8 cellular contexts compared by ENCODE assay signal in the genomic region with DNA sequence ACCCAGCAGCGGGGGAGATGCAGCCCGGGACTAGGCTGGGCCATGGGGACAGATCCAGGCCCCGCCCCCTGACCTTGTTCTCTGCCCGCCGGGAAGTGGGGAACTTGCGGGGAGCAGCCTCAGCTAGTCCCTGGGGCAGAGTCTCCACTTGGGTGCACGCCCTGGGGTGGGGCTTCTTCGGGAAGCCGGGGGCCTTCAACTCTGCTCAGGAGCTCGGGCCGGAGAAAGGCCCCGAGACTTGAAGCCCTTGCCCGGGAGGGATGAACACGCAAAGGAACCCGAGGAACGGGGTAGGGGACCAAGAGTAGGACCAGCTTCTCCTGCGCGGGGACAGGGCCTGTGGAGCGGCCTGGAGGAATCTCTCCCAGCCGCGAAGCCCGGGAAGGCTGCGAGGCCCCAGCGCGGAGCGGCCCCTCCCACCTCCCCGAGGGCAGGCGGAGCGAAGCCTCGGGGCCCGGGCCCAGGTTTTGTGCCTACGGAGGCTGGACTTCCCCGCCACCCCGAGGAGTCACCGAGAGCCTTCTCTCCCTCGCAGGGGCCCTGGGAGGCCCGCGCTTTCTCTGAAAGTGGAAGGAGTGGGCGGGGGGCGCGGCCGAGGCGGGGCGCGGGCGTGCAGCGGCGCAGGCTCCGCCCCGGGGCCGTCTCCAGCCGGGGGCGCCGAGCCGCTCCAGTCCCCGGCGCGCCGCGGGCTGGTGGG. TPM values are rescaled to one million over a fixed set of nuclear protein-coding genes. Genes with fewer than 3 reads are reported as not detected.
A peak's percentile ranks its signal among the peaks of the same experiment; 100 is the strongest.
DNase-seq lines count a peak whose midpoint lies in the region; ATAC-seq, FAIRE-seq and TF ChIP-seq lines count a peak whose summit lies in the region.

A gene (plus strand): TSS at position 670 of the 697 bp plus-strand sequence. CDS start 54 bp downstream, outside the sequence.

- H3K9ac ChIP-seq in HUES48 (ENCODE audit: low read depth, low read length) = no peak within 1 kb of the TSS

- no CpG with 5 or more reads among the region's 60 CpGs for WGBS in gastroesophageal sphincter (ENCODE audit: low coverage in 1 of 2), 2 donors
- 1% methylated on average over 47 to 60 of the region's 60 CpGs for WGBS in pancreas, 2 donors
- WGBS in transverse colon (ENCODE audit: low coverage in 1 of 2), 2 donors = 1% methylated on average over 34 of the region's 60 CpGs; no CpG with 5 or more reads in 1 of the 2 donors

- TF ChIP-seq POLR2A in gastroesophageal sphincter (IDR thresholded peaks at IDR 0.05) (no peak), transverse colon (IDR thresholded peaks at IDR 0.05) (peak; percentile 75)

- TF ChIP-seq EP300 in gastroesophageal sphincter (IDR thresholded peaks at IDR 0.05) (no peak), transverse colon (IDR thresholded peaks at IDR 0.05; ENCODE audit: low read depth) (peak; percentile 8)

- in situ Hi-C loops in transverse colon (cut with MboI; ENCODE audit: low pct_ligation_motif_present in 1 of 4, low pct_unique_long_range_greater_than_20kb in 1 of 4, low sequenced_read_pairs in 3 of 4) = no loop called here

- intact Hi-C loops in pancreas (cut with DNase I) = no loop called here
- intact Hi-C loops in transverse colon (cut with DNase I; ENCODE audit: low total_unique reads) = no loop called here

- TF ChIP-seq CTCF in gastroesophageal sphincter (IDR thresholded peaks at IDR 0.05) (no peak), pancreas (IDR thresholded peaks at IDR 0.05) (no peak), transverse colon (IDR thresholded peaks at IDR 0.05) (no peak)

- FAIRE-seq in pancreas (lab: Jason Lieb, UNC) = no peak

- peak within 1 kb of the TSS; percentile 66 for H3K4me3 ChIP-seq in HUES48 (ENCODE audit: low read depth, low read length)
- H3K4me3 ChIP-seq in gastroesophageal sphincter = peak within 1 kb of the TSS; percentile 43 to 66
- peak within 1 kb of the TSS; percentile 34 to 71 (median 51) for H3K4me3 ChIP-seq in pancreas
- peak within 1 kb of the TSS; percentile 39 to 63 (median 50) for H3K4me3 ChIP-seq in transverse colon

- H3K36me3 ChIP-seq in HUES48 (ENCODE audit: control insufficient read depth, insufficient read depth, low read length) = no peaks in the 10 kb centered on the region
- no peaks in the 10 kb centered on the region for H3K36me3 ChIP-seq in gastroesophageal sphincter
- no peaks in the 10 kb centered on the region for H3K36me3 ChIP-seq in pancreas
- no peaks in the 10 kb centered on the region for H3K36me3 ChIP-seq in transverse colon

- H3K4me1 ChIP-seq in HUES48 (ENCODE audit: control insufficient read depth, insufficient read depth, low read length) = peaks cover 6% of the 10 kb centered on the region
- peaks cover 0 to 45% (median 22%) of the 10 kb centered on the region in 3 donors for H3K4me1 ChIP-seq in gastroesophageal sphincter
- H3K4me1 ChIP-seq in pancreas = peaks cover 0 to 12% (median 8%) of the 10 kb centered on the region in 3 donors
- peaks cover 13 to 34% (median 32%) of the 10 kb centered on the region in 4 donors for H3K4me1 ChIP-seq in transverse colon

- ATAC-seq in GM21390 (IDR thresholded peaks at IDR 0.05; ENCODE audit: unreplicated experiment) = peak; percentile 64
- ATAC-seq in gastroesophageal sphincter = peak; percentile 70
- ATAC-seq in pancreas = peak; percentile 60 to 80 (median 76)

- peak; percentile 17 for DNase-seq in DMS114 treated with DMSO at 0.1 percent for 48 hours (lab: John Stamatoyannopoulos, UW; ENCODE audit: unreplicated experiment)
- DNase-seq in SHP77 treated with DMSO at 0.1 percent for 48 hours (lab: John Stamatoyannopoulos, UW) = peak; percentile 48
- DNase-seq in activated gamma-delta T cell treated with anti-CD3 and anti-CD28 coated beads, Interleukin-2, amount 50 U/mL, for 16 hours (ENCODE audit: low read depth) = peak; percentile 81
- peak; percentile 70 to 91 (median 85) for DNase-seq in pancreas
- peak; percentile 92 for DNase-seq in transverse colon

- H3K9me3 ChIP-seq in HUES48 (ENCODE audit: control insufficient read depth, insufficient read depth, low read length) (no peaks in the 10 kb centered on the region), gastroesophageal sphincter (no peaks in the 10 kb centered on the region), pancreas (no peaks in the 10 kb centered on the region), transverse colon (no peaks in the 10 kb centered on the region)

- H3K27me3 ChIP-seq in HUES48 (ENCODE audit: control insufficient read depth, insufficient read depth, low read length) (peaks cover 81% of the 10 kb centered on the region), gastroesophageal sphincter (peaks cover 42% of the 10 kb centered on the region), pancreas (no peaks in the 10 kb centered on the region), transverse colon (peaks cover 19% of the 10 kb centered on the region)

- H3K27ac ChIP-seq in HUES48 (ENCODE audit: low read depth, low read length) (peak within 1 kb of the TSS; percentile 47), gastroesophageal sphincter (peak within 1 kb of the TSS in 3 of 4 donors; percentile 44 to 72 (median 68)), pancreas (peak within 1 kb of the TSS in 3 of 4 donors; percentile 28 to 42 (median 32)), transverse colon (peak within 1 kb of the TSS; percentile 81 to 94 (median 90))

RNA-seq across cellular contexts. Expression of the gene that starts here (rescaled TPM):
- 1 to 10 TPM in 1 of 4 donors, under 1 TPM in 2, not detected in 1; 0.85 to 1.2 (median 0.94) TPM for total RNA-seq in gastroesophageal sphincter
- 1 to 10 TPM in 4 of 6 donors, under 1 TPM in 2; 0.64 to 2.8 (median 1.1) TPM for total RNA-seq in pancreas
- 1 to 10 TPM in 1 of 2 donors, under 1 TPM in 1; 0.84 to 1.3 TPM for polyA plus RNA-seq in pancreas
- 100 to 1,000 TPM in 3 of 4 donors, 10 to 100 TPM in 1; 57.6 to 161 (median 116) TPM for total RNA-seq in transverse colon

Comparison
In these comparisons a context has a peak if more than half of its experiments do, and no peak if none do; other contexts are left out.
1. Peak in every context shown above with its lines: DNase-seq, ATAC-seq, H3K4me3 ChIP-seq and H3K27ac ChIP-seq.
2. RNA of the gene that starts here (total RNA-seq): 57.6 to 161 TPM in transverse colon; 0.64 to 2.8 TPM in pancreas and 0.85 to 1.2 TPM in gastroesophageal sphincter; every median in the first group is over 10 times any median in the second.
3. DNase-seq: peak in every context shown above with its lines; median percentile 92 in transverse colon; 85 in pancreas; 81 in activated gamma-delta T cell treated with anti-CD3 and anti-CD28 coated beads, Interleukin-2, amount 50 U/mL, for 16 hours; 48 in SHP77 treated with DMSO at 0.1 percent for 48 hours; 17 in DMS114 treated with DMSO at 0.1 percent for 48 hours.
4. H3K27ac ChIP-seq: peak in every context shown above with its lines; median percentile 90 in transverse colon; 68 in gastroesophageal sphincter; 47 in HUES48; 32 in pancreas.